19 cellular contexts compared by ENCODE assay signal in genomic region chr1:179831225-179831624, GRCh38. TPM values are rescaled to one million over a fixed set of nuclear protein-coding genes. Genes with fewer than 3 reads are reported as not detected.
DNase-seq lines count a peak whose midpoint lies in the region; ATAC-seq, FAIRE-seq and TF ChIP-seq lines count a peak whose summit lies in the region.
"Had no signal": no experiment of that assay in that cellular context is flagged by ENCODE, and none has a peak within 500 bp of the region (broad histone marks: within the 10 kb centered on the region; RNA-seq: fewer than 3 reads in every experiment).

No MANE protein-coding gene starts in this region.

- H3K9me3 ChIP-seq in CD4-positive, alpha-beta T cell (ENCODE audit: control insufficient read depth, low read length), result no peaks in the 10 kb centered on the region
- H3K9me3 ChIP-seq in K562 (replicated peaks; ENCODE audit: control insufficient read depth, insufficient read depth, low read depth, low read length), result no peaks in the 10 kb centered on the region
- H3K9me3 ChIP-seq: esophagus squamous epithelium had no signal

- intact Hi-C loops in CD4-positive, alpha-beta T cell (cut with DNase I, micrococcal nuclease), result no loop called here
- intact Hi-C loops in K562 (cut with micrococcal nuclease), result no loop called here

- H3K27me3 Mint-ChIP-seq in CD4-positive, alpha-beta T cell, result no peaks in the 10 kb centered on the region

- no peaks in the 10 kb centered on the region for H4K20me1 ChIP-seq in K562 (replicated peaks; ENCODE audit: control insufficient read depth, insufficient read depth, low read length)

- no peaks in the 10 kb centered on the region for H3K9me1 ChIP-seq in K562 (ENCODE audit: control insufficient read depth, insufficient read depth, low read length)

- no peak overlapping the region for H3K9ac ChIP-seq in K562 (ENCODE audit: insufficient read depth in 1 of 2, low read depth in 2 of 2, low read length in 2 of 2)

- H3K27ac Mint-ChIP-seq in CD4-positive, alpha-beta T cell, result peak overlapping the region; percentile 84
- H3K27ac Mint-ChIP-seq: nephron, progenitor cell of endocrine pancreas had no signal

- peak overlapping the region; percentile 44 for H3K27ac ChIP-seq in CD4-positive, alpha-beta T cell (ENCODE audit: low read depth, low read length)
- H3K27ac ChIP-seq in K562 (ENCODE audit: extremely low read depth, low read depth, low read length), result no peak overlapping the region
- H3K27ac ChIP-seq: esophagus squamous epithelium, HL-60 had no signal

- no peak for FAIRE-seq in K562 (lab: Jason Lieb, UNC)
- FAIRE-seq: G401.6, GM12892, urothelium cell line had no signal

- no peak for TF ChIP-seq RAD21 in K562 (CRISPR knock-in tag; conservative IDR thresholded peaks at IDR 0.05 in 1 of 2, IDR thresholded peaks at IDR 0.05 in 1 of 2)

- no peak for TF ChIP-seq CTCF in CD4-positive, alpha-beta T cell (IDR thresholded peaks at IDR 0.05)
- TF ChIP-seq CTCF in K562 (IDR thresholded peaks at IDR 0.05 in 2 of 3, conservative IDR thresholded peaks at IDR 0.05 in 1 of 3; ENCODE audit: insufficient read depth in 2 of 3, low read depth in 1 of 3, low read length in 3 of 3), result no peak

- no peaks in the 10 kb centered on the region for H3K79me2 ChIP-seq in K562 (ENCODE audit: control insufficient read depth, insufficient read depth, low read length)

- H3K4me1 Mint-ChIP-seq in CD4-positive, alpha-beta T cell (ENCODE audit: low read depth), result peaks cover 37% of the 10 kb centered on the region

- H3K4me1 ChIP-seq in K562 (replicated peaks in 1 of 2; ENCODE audit: control insufficient read depth in 2 of 2, insufficient read depth in 2 of 2, low read length in 2 of 2), result peaks cover 0 to 12% of the 10 kb centered on the region in 2 experiments; a peak in 2 of 5 replicates
- H3K4me1 ChIP-seq: esophagus squamous epithelium had no signal

- POLR2A ChIA-PET in CD4-positive, alpha-beta T cell (lab: Charles Lee), result interaction anchor here (0.9 to 3.7 kb wide), 7 partner anchors 9 to 123 kb away, joined by 4 to 32 read pairs (median 5); partner anchors contain the start of genes CEP350 and TOR1AIP1
- POLR2A ChIA-PET in K562 (lab: Yijun Ruan, JAX), result no interaction called here

- H3K27me3 ChIP-seq in CD4-positive, alpha-beta T cell (ENCODE audit: control insufficient read depth, insufficient read depth, low read length), result no peaks in the 10 kb centered on the region
- peaks cover 28 to 42% of the 10 kb centered on the region in 2 experiments for H3K27me3 ChIP-seq in K562 (ENCODE audit: control insufficient read depth in 2 of 2, insufficient read depth in 2 of 2, low read length in 2 of 2)
- H3K27me3 ChIP-seq: esophagus squamous epithelium had no signal

- H3K36me3 ChIP-seq in K562 (ENCODE audit: control insufficient read depth, insufficient read depth, low read length), result no peaks in the 10 kb centered on the region

- CTCF ChIA-PET in CD4-positive, alpha-beta T cell (lab: Charles Lee), result interaction anchor here (1.2 kb wide), 1 partner anchor 16 kb away, joined by 4 read pairs; no protein-coding TSS in a partner anchor
- CTCF ChIA-PET in K562 (lab: Yijun Ruan, JAX; ENCODE audit: low intra/inter-chr PET ratio), result no interaction called here

- no TSS peak for BruUV-seq in K562 (replicated peaks; lab: Mats Ljungman, UMichigan)

- 0 out of 2 replicates have a peak overlapping the region, but pooled peaks have one; percentile 4 for H2AFZ ChIP-seq in K562 (ENCODE audit: low read depth, low read length)

- in situ Hi-C loops in K562 (cut with MboI), result no loop called here

- ATAC-seq in CD4-positive, alpha-beta T cell (ENCODE audit: poor library complexity), result no peak
- ATAC-seq in K562 (peak; percentile 49), HG03135 (IDR thresholded peaks at IDR 0.05; ENCODE audit: unreplicated experiment) (no peak)

- TF ChIP-seq POLR2A in K562 (conservative IDR thresholded peaks at IDR 0.05), result no peak

- no peak overlapping the region for H3K4me2 ChIP-seq in K562 (ENCODE audit: insufficient read depth, low read length)

- TF ChIP-seq EP300 in K562 (IDR thresholded peaks at IDR 0.05; ENCODE audit: low read length), result no peak

- H3K36me3 Mint-ChIP-seq in CD4-positive, alpha-beta T cell (ENCODE audit: low read depth), result no peaks in the 10 kb centered on the region

- H3K9me3 Mint-ChIP-seq in CD4-positive, alpha-beta T cell, result no peaks in the 10 kb centered on the region
- H3K9me3 Mint-ChIP-seq: immature natural killer cell, nephron had no signal

- peak; percentile 35 to 36 for DNase-seq in SHP77 (lab: John Stamatoyannopoulos, UW)
- DNase-seq in SHP77 treated with DMSO at 0.1 percent for 48 hours (lab: John Stamatoyannopoulos, UW), result no peak
- no peak for DNase-seq in CD4-positive, alpha-beta T cell
- DNase-seq in NCI-H510A (lab: John Stamatoyannopoulos, UW), result peak; percentile 63
- no peak for DNase-seq in K562 (ENCODE audit: extremely low read depth in 1 of 4, low spot score in 3 of 4)
- no peak for DNase-seq in NCI-H82 (lab: John Stamatoyannopoulos, UW)
- no peak for DNase-seq in stimulated activated CD8-positive, alpha-beta memory T cell treated with anti-CD3 and anti-CD28 coated beads, Interleukin-4, amount 100 ng/mL, for 48 hours
- DNase-seq: amniotic stem cell, esophagus squamous epithelium, immature natural killer cell, NCI-H1105, NCI-H2227 treated with DMSO at 0.1 percent for 48 hours had no signal

- 20% methylated on average over 3 of the region's 3 CpGs for WGBS in K562 (ENCODE audit: insufficient coverage, low coverage, missing lambda C conversion rate)

- H3K4me3 Mint-ChIP-seq in CD4-positive, alpha-beta T cell, result peak overlapping the region; percentile 85
- H3K4me3 Mint-ChIP-seq: immature natural killer cell, nephron had no signal

- no peak overlapping the region for H3K4me3 ChIP-seq in K562
- H3K4me3 ChIP-seq: esophagus squamous epithelium had no signal

TF ChIP-seq in K562, 482 proteins besides CTCF, POLR2A, EP300 and RAD21 (continues in another document):
- TF ChIP-seq SMARCA5 (IDR thresholded peaks at IDR 0.05) (no peak), ESRRA (IDR thresholded peaks at IDR 0.05; ENCODE audit: borderline replicate concordance, low read depth) (peak; percentile 30; the same call in 1 of the 2 replicates), GABPB1 (CRISPR knock-in tag; IDR thresholded peaks at IDR 0.05) (0 out of 2 replicates have a peak, but pooled peaks have one; percentile 27)
- TF ChIP-seq, protein P1, sequence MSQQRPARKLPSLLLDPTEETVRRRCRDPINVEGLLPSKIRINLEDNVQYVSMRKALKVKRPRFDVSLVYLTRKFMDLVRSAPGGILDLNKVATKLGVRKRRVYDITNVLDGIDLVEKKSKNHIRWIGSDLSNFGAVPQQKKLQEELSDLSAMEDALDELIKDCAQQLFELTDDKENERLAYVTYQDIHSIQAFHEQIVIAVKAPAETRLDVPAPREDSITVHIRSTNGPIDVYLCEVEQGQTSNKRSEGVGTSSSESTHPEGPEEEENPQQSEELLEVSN (IDR thresholded peaks at IDR 0.05; ENCODE audit: borderline replicate concordance in 1 of 2, extremely low read depth in 1 of 2, insufficient read depth in 1 of 2, insufficient read length in 1 of 2, low read depth in 1 of 2, low read length in 1 of 2, poor library complexity in 1 of 2, severe bottlenecking in 1 of 2), result no peak

RNA-seq across cellular contexts. Expression of gene TOR1AIP2, which starts 46.4 kb away (rescaled TPM):
- 10 to 100 TPM; 71.6 to 72.7 TPM for total RNA-seq in CD4-positive, alpha-beta T cell
- total RNA-seq in K562 (2011; cell fraction: chromatin; rRNA removed; ENCODE audit: low replicate concordance), result 74.7 and 186 TPM in 2 replicates
- total RNA-seq in K562 (2011; cell fraction: nucleolus; rRNA removed), result 41.0 and 51.3 TPM in 2 replicates
- total RNA-seq in K562 (2011; cell fraction: nucleoplasm; rRNA removed), result 111 and 217 TPM in 2 replicates
- total RNA-seq in K562 (2014; rRNA removed) (38.3 and 63.2 TPM in 2 replicates), K562 (2014; rRNA removed; fragmentation: Illumina TruSeq; extraction: Trizol) (122 and 133 TPM in 2 replicates), K562 (2015; rRNA removed; fragmentation: Illumina TruSeq; extraction: Trizol) (91.2 and 103 TPM in 2 replicates), K562 (2021) (105 and 107 TPM in 2 replicates)
- polyA plus RNA-seq in K562 (2011; rRNA removed) (49.0 and 72.5 TPM in 2 replicates), K562 (2014; fragmentation: Illumina TruSeq; extraction: Trizol) (39.6 and 41.1 TPM in 2 replicates), K562 (2014; fragmentation: Nextera tagmentation; extraction: Ambion mirVana) (10 to 100 TPM; 16.7 to 31.7 TPM), K562 (2014; rRNA removed) (41.4 and 41.9 TPM in 2 replicates)
- polyA plus RNA-seq in K562 (2011; cell fraction: cytosol; rRNA removed), result 20.5 and 30.3 TPM in 2 replicates
- polyA plus RNA-seq in K562 (2011; cell fraction: nucleus; rRNA removed), result 18.9 and 22.1 TPM in 2 replicates
- 14.7 and 20.4 TPM in 2 replicates for polyA plus RNA-seq in K562 (2012)
- 144 and 191 TPM in 2 replicates for polyA minus RNA-seq in K562 (2011; rRNA and poly(A)+ RNA removed)
- polyA minus RNA-seq in K562 (2011; cell fraction: cytosol; rRNA and poly(A)+ RNA removed), result 55.8 and 79.8 TPM in 2 replicates
- polyA minus RNA-seq in K562 (2011; cell fraction: nucleus; rRNA and poly(A)+ RNA removed), result 33.9 and 55.4 TPM in 2 replicates

RNA-seq across cellular contexts. Expression of gene TOR1AIP1, which starts 50.9 kb away (rescaled TPM):
- total RNA-seq in CD4-positive, alpha-beta T cell, result 10 to 100 TPM; 93.8 to 94.4 TPM
- total RNA-seq in K562 (2011; cell fraction: chromatin; rRNA removed; ENCODE audit: low replicate concordance), result 34.1 and 36.6 TPM in 2 replicates
- 20.5 and 27.2 TPM in 2 replicates for total RNA-seq in K562 (2011; cell fraction: nucleolus; rRNA removed)
- 29.0 and 38.0 TPM in 2 replicates for total RNA-seq in K562 (2011; cell fraction: nucleoplasm; rRNA removed)
- total RNA-seq in K562 (2014; rRNA removed), result 21.0 and 29.1 TPM in 2 replicates
- total RNA-seq in K562 (2014; rRNA removed; fragmentation: Illumina TruSeq; extraction: Trizol), result 35.5 and 40.4 TPM in 2 replicates
- total RNA-seq in K562 (2015; rRNA removed; fragmentation: Illumina TruSeq; extraction: Trizol), result 34.4 and 38.1 TPM in 2 replicates
- total RNA-seq in K562 (2021), result 21.7 and 28.0 TPM in 2 replicates
- polyA plus RNA-seq in K562 (2011; rRNA removed), result 30.6 and 36.2 TPM in 2 replicates
- 10.8 and 14.3 TPM in 2 replicates for polyA plus RNA-seq in K562 (2011; cell fraction: cytosol; rRNA removed)
- polyA plus RNA-seq in K562 (2011; cell fraction: nucleus; rRNA removed), result 8.2 and 12.3 TPM in 2 replicates
- polyA plus RNA-seq in K562 (2012), result 22.9 and 25.6 TPM in 2 replicates
- 39.3 and 46.9 TPM in 2 replicates for polyA plus RNA-seq in K562 (2014; fragmentation: Illumina TruSeq; extraction: Trizol)
- 10 to 100 TPM; 27.1 to 38.0 TPM for polyA plus RNA-seq in K562 (2014; fragmentation: Nextera tagmentation; extraction: Ambion mirVana)
- polyA plus RNA-seq in K562 (2014; rRNA removed), result 18.1 and 21.7 TPM in 2 replicates
- polyA minus RNA-seq in K562 (2011; rRNA and poly(A)+ RNA removed), result 41.7 and 51.5 TPM in 2 replicates
- 10.0 and 21.2 TPM in 2 replicates for polyA minus RNA-seq in K562 (2011; cell fraction: cytosol; rRNA and poly(A)+ RNA removed)
- 15.8 and 21.8 TPM in 2 replicates for polyA minus RNA-seq in K562 (2011; cell fraction: nucleus; rRNA and poly(A)+ RNA removed)

Comparison
In these comparisons a context has a peak if more than half of its experiments do, and no peak if none do; other contexts are left out.
1. DNase-seq: peak in SHP77 (2 of 2) and NCI-H510A (single experiment); none in SHP77 treated with DMSO at 0.1 percent for 48 hours (single experiment), CD4-positive, alpha-beta T cell (0 of 10), K562 (0 of 4), NCI-H82 (single experiment) and stimulated activated CD8-positive, alpha-beta memory T cell treated with anti-CD3 and anti-CD28 coated beads, Interleukin-4, amount 100 ng/mL, for 48 hours (single experiment).